Comparison of ENCODE assay signal across 11 cellular contexts in the genomic region with DNA sequence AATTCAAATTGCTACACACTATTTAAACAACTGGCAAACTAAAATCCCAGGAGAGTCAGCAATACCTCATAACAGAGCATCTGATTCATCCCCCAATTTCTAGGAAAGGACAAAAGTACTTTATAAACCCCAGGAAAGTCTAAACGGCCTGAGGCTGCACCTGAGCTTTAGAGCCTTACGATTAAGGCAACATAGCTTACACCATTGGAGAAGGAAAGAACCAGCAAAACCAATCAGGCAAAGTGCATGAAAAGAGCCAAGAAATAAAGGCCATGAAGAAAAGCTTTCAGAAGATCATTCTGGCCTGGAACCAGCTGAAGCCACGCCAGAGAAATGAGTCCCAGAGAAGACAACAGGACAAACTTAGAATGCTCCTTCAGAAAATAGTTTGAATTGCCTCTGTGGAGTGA. TPM values are rescaled to one million over a fixed set of nuclear protein-coding genes. Genes with fewer than 3 reads are reported as not detected.
DNase-seq lines count a peak whose midpoint lies in the region; ATAC-seq and TF ChIP-seq lines count a peak whose summit lies in the region.
"Had no signal": no experiment of that assay in that cellular context is flagged by ENCODE, and none has a peak within 500 bp of the region (broad histone marks: within the 10 kb centered on the region; RNA-seq: fewer than 3 reads in every experiment).

No MANE protein-coding gene starts in this region.

- peaks cover 10% of the 10 kb centered on the region for H3K36me3 Mint-ChIP-seq in activated naive CD8-positive, alpha-beta T cell treated with anti-CD3 and anti-CD28 coated beads for 36 hours

- CTCF ChIA-PET in PC-9 (lab: Charles Lee): interaction anchor here (0.7 kb wide), 1 partner anchor 9 kb away, joined by 4 read pairs; no protein-coding TSS in a partner anchor

- H3K9ac ChIP-seq in muscle layer of colon (ENCODE audit: low read length): no peak overlapping the region

- H3K27ac ChIP-seq in ACC112 (ENCODE audit: low read depth, low read length): peak overlapping the region; percentile 74
- H3K27ac ChIP-seq in PC-9: peak overlapping the region; percentile 49
- H3K27ac ChIP-seq in esophagus muscularis mucosa (replicated peaks in 1 of 4): peak overlapping the region; percentile 81 to 86 (median 84)
- peak overlapping the region; percentile 49 for H3K27ac ChIP-seq in muscle layer of colon (ENCODE audit: low read depth, low read length)

- no peak for DNase-seq in PC-9
- no peak for DNase-seq in esophagus muscularis mucosa (ENCODE audit: extremely low spot score)
- DNase-seq in activated naive CD8-positive, alpha-beta T cell treated with anti-CD3 and anti-CD28 coated beads for 36 hours: no peak
- no peak for DNase-seq in kidney tubule cell (ENCODE audit: low spot score)
- no peak for DNase-seq in DMS114 treated with DMSO at 0.1 percent for 48 hours (lab: John Stamatoyannopoulos, UW; ENCODE audit: unreplicated experiment)
- DNase-seq: T1000 had no signal

- WGBS in esophagus muscularis mucosa: 25% methylated on average over 3 of the region's 3 CpGs

- H3K4me3 Mint-ChIP-seq in activated naive CD8-positive, alpha-beta T cell treated with anti-CD3 and anti-CD28 coated beads for 36 hours: no peak overlapping the region
- H3K4me3 Mint-ChIP-seq: CD14-positive monocyte; central memory CD8-positive, alpha-beta T cell had no signal

- ATAC-seq in HG03520 (IDR thresholded peaks at IDR 0.05; ENCODE audit: unreplicated experiment): no peak

- POLR2A ChIA-PET in PC-9 (lab: Charles Lee; ENCODE audit: unreplicated experiment): no interaction called here

- TF ChIP-seq POLR2A in esophagus muscularis mucosa (IDR thresholded peaks at IDR 0.05; ENCODE audit: low read depth): no peak

- H2AFZ ChIP-seq in ACC112 (ENCODE audit: low read length, unreplicated experiment) (no peak overlapping the region), PC-9 (no peak overlapping the region)

- H4K20me1 ChIP-seq in PC-9 (ENCODE audit: insufficient read depth): peaks cover 8% of the 10 kb centered on the region; the same call in 1 of the 2 replicates

- H3K9me2 ChIP-seq in PC-9 (ENCODE audit: insufficient read depth): no peaks in the 10 kb centered on the region

- no peaks in the 10 kb centered on the region for H3K9me3 Mint-ChIP-seq in activated naive CD8-positive, alpha-beta T cell treated with anti-CD3 and anti-CD28 coated beads for 36 hours
- H3K9me3 Mint-ChIP-seq: CD14-positive monocyte; central memory CD8-positive, alpha-beta T cell had no signal

- BruUV-seq in PC-9 (replicated peaks; lab: Mats Ljungman, UMichigan): no TSS peak

- H3K4me3 ChIP-seq in ACC112 (ENCODE audit: low read depth, low read length) (peak overlapping the region; percentile 29), PC-9 (no peak overlapping the region), esophagus muscularis mucosa (peak overlapping the region in 1 of 4 donors; percentile 1), muscle layer of colon (ENCODE audit: low read depth in 1 of 2, low read length in 2 of 2) (no peak overlapping the region)

- peaks cover 53% of the 10 kb centered on the region for H3K79me2 ChIP-seq in ACC112 (ENCODE audit: control insufficient read depth, insufficient read depth, low read length, unreplicated experiment)
- H3K79me2 ChIP-seq in PC-9 (ENCODE audit: low read depth): peaks cover 31% of the 10 kb centered on the region

- H3K27me3 Mint-ChIP-seq in activated naive CD8-positive, alpha-beta T cell treated with anti-CD3 and anti-CD28 coated beads for 36 hours: no peaks in the 10 kb centered on the region
- H3K27me3 Mint-ChIP-seq: central memory CD8-positive, alpha-beta T cell had no signal

- H3K27ac Mint-ChIP-seq in activated naive CD8-positive, alpha-beta T cell treated with anti-CD3 and anti-CD28 coated beads for 36 hours: no peak overlapping the region
- H3K27ac Mint-ChIP-seq: CD14-positive monocyte had no signal

- H3F3A ChIP-seq in PC-9 (ENCODE audit: insufficient read depth, low read depth): peaks cover 52% of the 10 kb centered on the region

- intact Hi-C loops in PC-9 (cut with micrococcal nuclease; ENCODE audit: unreplicated experiment): no loop called here
- intact Hi-C loops in esophagus muscularis mucosa (cut with DNase I): loop anchor here (5.0 kb wide), 1 partner anchor 46 kb away; the partner anchor contains the start of gene PTPN9

- H3K27me3 ChIP-seq in ACC112 (ENCODE audit: insufficient read depth, low read length) (no peaks in the 10 kb centered on the region), PC-9 (ENCODE audit: insufficient read depth, low read depth) (no peaks in the 10 kb centered on the region), esophagus muscularis mucosa (no peaks in the 10 kb centered on the region), muscle layer of colon (ENCODE audit: control insufficient read depth in 1 of 2, insufficient read depth in 2 of 2, low read length in 2 of 2) (no peaks in the 10 kb centered on the region)

- no peak overlapping the region for H3K4me2 ChIP-seq in PC-9

- peaks cover 14% of the 10 kb centered on the region for H3K4me1 Mint-ChIP-seq in activated naive CD8-positive, alpha-beta T cell treated with anti-CD3 and anti-CD28 coated beads for 36 hours

- peaks cover 32% of the 10 kb centered on the region for H3K4me1 ChIP-seq in ACC112 (ENCODE audit: control insufficient read depth, insufficient read depth, low read length, unreplicated experiment)
- peaks cover 32% of the 10 kb centered on the region for H3K4me1 ChIP-seq in PC-9 (replicated peaks; ENCODE audit: insufficient read depth)
- peaks cover 33 to 66% (median 61%) of the 10 kb centered on the region in 4 donors for H3K4me1 ChIP-seq in esophagus muscularis mucosa
- H3K4me1 ChIP-seq in muscle layer of colon (ENCODE audit: insufficient read depth, low read length): peaks cover 24% of the 10 kb centered on the region

- H3K36me3 ChIP-seq in ACC112 (ENCODE audit: insufficient read depth, low read length) (peaks cover 12% of the 10 kb centered on the region), PC-9 (ENCODE audit: low read depth) (no peaks in the 10 kb centered on the region), esophagus muscularis mucosa (peaks cover 0 to 10% (median 7%) of the 10 kb centered on the region in 4 donors), muscle layer of colon (ENCODE audit: insufficient read depth, low read length) (peaks cover 12% of the 10 kb centered on the region)

- no peak for TF ChIP-seq EP300 in esophagus muscularis mucosa (IDR thresholded peaks at IDR 0.05)

- H3K9me3 ChIP-seq in PC-9 (ENCODE audit: insufficient read depth, low read depth) (no peaks in the 10 kb centered on the region), esophagus muscularis mucosa (no peaks in the 10 kb centered on the region), muscle layer of colon (ENCODE audit: low read length) (no peaks in the 10 kb centered on the region)

- TF ChIP-seq CTCF in PC-9 (conservative IDR thresholded peaks at IDR 0.05): no peak
- TF ChIP-seq CTCF in esophagus muscularis mucosa (IDR thresholded peaks at IDR 0.05): no peak

RNA-seq across cellular contexts. Expression of gene PTPN9, which starts 48.1 kb away (rescaled TPM):
- total RNA-seq in PC-9 (2021): 22.4 and 24.1 TPM in 2 replicates
- 10 to 100 TPM; 20.3 to 31.6 (median 27.5) TPM for total RNA-seq in esophagus muscularis mucosa
- total RNA-seq in activated naive CD8-positive, alpha-beta T cell treated with anti-CD3 and anti-CD28 coated beads for 36 hours: 10 to 100 TPM; 12.1 to 13.2 TPM
